29 cellular contexts compared by ENCODE assay signal in genomic region chr10:69558559-69558958, GRCh38. TPM values are rescaled to one million over a fixed set of nuclear protein-coding genes. Genes with fewer than 3 reads are reported as not detected.
DNase-seq lines count a peak whose midpoint lies in the region; ATAC-seq and TF ChIP-seq lines count a peak whose summit lies in the region.
"Had no signal": no experiment of that assay in that cellular context is flagged by ENCODE, and none has a peak within 500 bp of the region (broad histone marks: within the 10 kb centered on the region; RNA-seq: fewer than 3 reads in every experiment).

No MANE protein-coding gene starts in this region.

- no peaks in the 10 kb centered on the region for H3K9me3 ChIP-seq in CD8-positive, alpha-beta T cell (ENCODE audit: low read length)
- H3K9me3 ChIP-seq: pancreas, Peyer's patch, right lobe of liver, SJCRH30 had no signal

- H3K4me3 Mint-ChIP-seq in activated CD4-positive, alpha-beta T cell treated with anti-CD3 and anti-CD28 coated beads, Interleukin-2, amount 10 ng/mL, durations not matched to agents 24 days and 14 days, result no peak overlapping the region
- no peak overlapping the region for H3K4me3 Mint-ChIP-seq in CD8-positive, alpha-beta T cell
- no peak overlapping the region for H3K4me3 Mint-ChIP-seq in activated CD8-positive, alpha-beta T cell treated with anti-CD3 and anti-CD28 coated beads for 36 hours
- no peak overlapping the region for H3K4me3 Mint-ChIP-seq in natural killer cell
- H3K4me3 Mint-ChIP-seq in GM23338, result no peak overlapping the region
- H3K4me3 Mint-ChIP-seq: dendritic cell treated with granulocyte-macrophage colony-stimulating factor and Interleukin-4, amounts not matched to agents 40 ng/mL and 50 ng/mL, for 4 days; IgD-negative memory B cell; naive B cell had no signal

- intact Hi-C loops in activated CD4-positive, alpha-beta T cell treated with anti-CD3 and anti-CD28 coated beads, Interleukin-2, amount 10 ng/mL, durations not matched to agents 24 days and 14 days (cut with micrococcal nuclease), result no loop called here
- intact Hi-C loops in CD8-positive, alpha-beta T cell (cut with DNase I, micrococcal nuclease), result no loop called here
- intact Hi-C loops in activated CD8-positive, alpha-beta T cell treated with anti-CD3 and anti-CD28 coated beads for 36 hours (cut with micrococcal nuclease), result no loop called here
- intact Hi-C loops in natural killer cell (cut with micrococcal nuclease), result no loop called here

- no peak overlapping the region for H3K27ac ChIP-seq in CD8-positive, alpha-beta T cell (ENCODE audit: low read depth, low read length)
- H3K27ac ChIP-seq in GM23338 (ENCODE audit: low read depth), result no peak overlapping the region
- H3K27ac ChIP-seq: cardiac muscle cell, pancreas, Peyer's patch, right lobe of liver, SJCRH30 had no signal

- H3F3A ChIP-seq in GM23338 (replicated peaks; ENCODE audit: low read depth), result no peaks in the 10 kb centered on the region

- ATAC-seq in CD8-positive, alpha-beta T cell, result peak; percentile 55
- ATAC-seq in activated CD8-positive, alpha-beta T cell treated with anti-CD3 and anti-CD28 coated beads for 36 hours, result peak; percentile 91
- ATAC-seq in natural killer cell (peak; percentile 79 to 99 (median 88)), GM23338 (no peak), GM21825 (IDR thresholded peaks at IDR 0.05; ENCODE audit: unreplicated experiment) (no peak), HG02840 (IDR thresholded peaks at IDR 0.05; ENCODE audit: low FRiP score, unreplicated experiment) (no peak)
- ATAC-seq: HCT116, pancreas had no signal

- no peaks in the 10 kb centered on the region for H3K27me3 ChIP-seq in CD8-positive, alpha-beta T cell (ENCODE audit: insufficient read depth, low read length)
- peaks cover 5% of the 10 kb centered on the region; the same call in 1 of the 2 replicates for H3K27me3 ChIP-seq in GM23338 (ENCODE audit: insufficient read depth)
- H3K27me3 ChIP-seq: pancreas, Peyer's patch, right lobe of liver, SJCRH30 had no signal

- H3K36me3 Mint-ChIP-seq in activated CD4-positive, alpha-beta T cell treated with anti-CD3 and anti-CD28 coated beads, Interleukin-2, amount 10 ng/mL, durations not matched to agents 24 days and 14 days (ENCODE audit: low read depth), result no peaks in the 10 kb centered on the region
- H3K36me3 Mint-ChIP-seq in CD8-positive, alpha-beta T cell, result no peaks in the 10 kb centered on the region
- H3K36me3 Mint-ChIP-seq in activated CD8-positive, alpha-beta T cell treated with anti-CD3 and anti-CD28 coated beads for 36 hours (ENCODE audit: low read depth), result no peaks in the 10 kb centered on the region
- H3K36me3 Mint-ChIP-seq in natural killer cell (no peaks in the 10 kb centered on the region), GM23338 (ENCODE audit: low read depth) (no peaks in the 10 kb centered on the region)
- H3K36me3 Mint-ChIP-seq: IgD-negative memory B cell, naive B cell had no signal

- no peaks in the 10 kb centered on the region for H3K36me3 ChIP-seq in CD8-positive, alpha-beta T cell (ENCODE audit: insufficient read depth, low read length)
- no peaks in the 10 kb centered on the region for H3K36me3 ChIP-seq in GM23338 (ENCODE audit: insufficient read depth)
- H3K36me3 ChIP-seq: cardiac muscle cell, pancreas, Peyer's patch, right lobe of liver, SJCRH30 had no signal

- H3K4me3 ChIP-seq in CD8-positive, alpha-beta T cell (ENCODE audit: low read depth, low read length), result no peak overlapping the region
- no peak overlapping the region for H3K4me3 ChIP-seq in GM23338
- H3K4me3 ChIP-seq: cardiac muscle cell, pancreas, Peyer's patch, right lobe of liver, SJCRH30 had no signal

- peak; percentile 68 for DNase-seq in activated CD4-positive, alpha-beta T cell treated with anti-CD3 and anti-CD28 coated beads, Interleukin-2, amount 10 ng/mL, durations not matched to agents 24 days and 14 days
- no peak for DNase-seq in activated CD4-positive, alpha-beta T cell treated with anti-CD3 and anti-CD28 coated beads, Interleukin-2, amount 50 U/mL, for 4 hours
- DNase-seq in CD8-positive, alpha-beta T cell, result peak in 1 of 7 experiments; percentile 15
- peak; percentile 60 for DNase-seq in activated CD8-positive, alpha-beta T cell treated with anti-CD3 and anti-CD28 coated beads for 36 hours
- DNase-seq in natural killer cell, result peak; percentile 29
- no peak for DNase-seq in GM23338 (ENCODE audit: low spot score)
- DNase-seq: amygdala, glutamatergic neuron, mesendoderm, naive B cell, NCI-H1417, NCI-H2107, NCI-H510A treated with DMSO at 0.1 percent for 48 hours, pancreas, Peyer's patch, right lobe of liver, SJCRH30, substantia nigra had no signal

- H2AFZ ChIP-seq in GM23338, result no peak overlapping the region

- no peaks in the 10 kb centered on the region for H3K9me2 ChIP-seq in GM23338 (ENCODE audit: insufficient read depth)

- TF ChIP-seq CTCF in CD8-positive, alpha-beta T cell (IDR thresholded peaks at IDR 0.05), result no peak
- no peak for TF ChIP-seq CTCF in activated CD8-positive, alpha-beta T cell treated with anti-CD3 and anti-CD28 coated beads for 36 hours (IDR thresholded peaks at IDR 0.05)
- TF ChIP-seq CTCF in natural killer cell (IDR thresholded peaks at IDR 0.05), result no peak
- TF ChIP-seq CTCF in GM23338 (conservative IDR thresholded peaks at IDR 0.05; ENCODE audit: low read depth in 2 of 2), result no peak

- CTCF ChIA-PET in CD8-positive, alpha-beta T cell (lab: Charles Lee), result interaction anchor here (1.0 kb wide), 2 partner anchors 43 to 71 kb away, joined by 3 read pairs; partner anchors contain the start of gene FAM241B
- CTCF ChIA-PET in activated CD8-positive, alpha-beta T cell treated with anti-CD3 and anti-CD28 coated beads for 36 hours (lab: Charles Lee), result interaction anchor here (0.8 kb wide), 1 partner anchor 43 kb away, joined by 3 read pairs; no protein-coding TSS in a partner anchor

- no peaks in the 10 kb centered on the region; the same call in 1 of the 2 replicates for H4K20me1 ChIP-seq in GM23338 (replicated peaks; ENCODE audit: insufficient read depth)

- POLR2A ChIA-PET in CD8-positive, alpha-beta T cell (lab: Charles Lee), result interaction anchor here (1.0 kb wide), 1 partner anchor 15 kb away, joined by 3 read pairs; the partner anchor contains the start of gene NEUROG3
- POLR2A ChIA-PET in activated CD8-positive, alpha-beta T cell treated with anti-CD3 and anti-CD28 coated beads for 36 hours (lab: Charles Lee), result no interaction called here

- H3K27ac Mint-ChIP-seq in activated CD4-positive, alpha-beta T cell treated with anti-CD3 and anti-CD28 coated beads, Interleukin-2, amount 10 ng/mL, durations not matched to agents 24 days and 14 days, result no peak overlapping the region
- H3K27ac Mint-ChIP-seq in CD8-positive, alpha-beta T cell, result no peak overlapping the region
- H3K27ac Mint-ChIP-seq in activated CD8-positive, alpha-beta T cell treated with anti-CD3 and anti-CD28 coated beads for 36 hours, result no peak overlapping the region
- peak overlapping the region in 1 of 2 donors; percentile 65 for H3K27ac Mint-ChIP-seq in natural killer cell
- H3K27ac Mint-ChIP-seq in GM23338, result no peak overlapping the region
- H3K27ac Mint-ChIP-seq: dendritic cell treated with granulocyte-macrophage colony-stimulating factor and Interleukin-4, amounts not matched to agents 40 ng/mL and 50 ng/mL, for 4 days; naive B cell had no signal

- H3K4me2 ChIP-seq in GM23338, result no peak overlapping the region

- H3K4me1 Mint-ChIP-seq in activated CD4-positive, alpha-beta T cell treated with anti-CD3 and anti-CD28 coated beads, Interleukin-2, amount 10 ng/mL, durations not matched to agents 24 days and 14 days, result peaks cover 7% of the 10 kb centered on the region
- peaks cover 11% of the 10 kb centered on the region for H3K4me1 Mint-ChIP-seq in CD8-positive, alpha-beta T cell (ENCODE audit: low read depth)
- peaks cover 10% of the 10 kb centered on the region for H3K4me1 Mint-ChIP-seq in activated CD8-positive, alpha-beta T cell treated with anti-CD3 and anti-CD28 coated beads for 36 hours (ENCODE audit: low read depth)
- peaks cover 13% of the 10 kb centered on the region in 2 donors for H3K4me1 Mint-ChIP-seq in natural killer cell
- H3K4me1 Mint-ChIP-seq in GM23338, result peaks cover 22% of the 10 kb centered on the region

- no peaks in the 10 kb centered on the region for H3K79me2 ChIP-seq in GM23338 (replicated peaks; ENCODE audit: insufficient read depth)

- no peaks in the 10 kb centered on the region for H3K9me3 Mint-ChIP-seq in activated CD4-positive, alpha-beta T cell treated with anti-CD3 and anti-CD28 coated beads, Interleukin-2, amount 10 ng/mL, durations not matched to agents 24 days and 14 days
- no peaks in the 10 kb centered on the region for H3K9me3 Mint-ChIP-seq in CD8-positive, alpha-beta T cell
- H3K9me3 Mint-ChIP-seq in activated CD8-positive, alpha-beta T cell treated with anti-CD3 and anti-CD28 coated beads for 36 hours, result no peaks in the 10 kb centered on the region
- H3K9me3 Mint-ChIP-seq in natural killer cell (no peaks in the 10 kb centered on the region), GM23338 (no peaks in the 10 kb centered on the region)
- H3K9me3 Mint-ChIP-seq: dendritic cell treated with granulocyte-macrophage colony-stimulating factor and Interleukin-4, amounts not matched to agents 40 ng/mL and 50 ng/mL, for 4 days; IgD-negative memory B cell had no signal

- peaks cover 15% of the 10 kb centered on the region for H3K4me1 ChIP-seq in CD8-positive, alpha-beta T cell (ENCODE audit: insufficient read depth, low read length)
- H3K4me1 ChIP-seq in GM23338 (ENCODE audit: insufficient read depth), result peaks cover 11% of the 10 kb centered on the region; the same call in 1 of the 2 replicates
- H3K4me1 ChIP-seq: pancreas, Peyer's patch, right lobe of liver, SJCRH30 had no signal

- H3K27me3 Mint-ChIP-seq in activated CD4-positive, alpha-beta T cell treated with anti-CD3 and anti-CD28 coated beads, Interleukin-2, amount 10 ng/mL, durations not matched to agents 24 days and 14 days, result peaks cover 13% of the 10 kb centered on the region
- H3K27me3 Mint-ChIP-seq in CD8-positive, alpha-beta T cell (ENCODE audit: low read depth), result peaks cover 9% of the 10 kb centered on the region
- no peaks in the 10 kb centered on the region for H3K27me3 Mint-ChIP-seq in activated CD8-positive, alpha-beta T cell treated with anti-CD3 and anti-CD28 coated beads for 36 hours
- peaks cover 21 to 28% of the 10 kb centered on the region in 2 donors for H3K27me3 Mint-ChIP-seq in natural killer cell (ENCODE audit: low read depth in 2 of 2)
- H3K27me3 Mint-ChIP-seq in GM23338 (ENCODE audit: insufficient read depth, low read depth, poor library complexity), result peaks cover 10% of the 10 kb centered on the region

TF ChIP-seq in GM23338, 12 proteins besides CTCF, POLR2A, EP300 and RAD21:
- TF ChIP-seq NANOG (IDR thresholded peaks at IDR 0.05; ENCODE audit: borderline replicate concordance), result no peak
- TF ChIP-seq JUNB (IDR thresholded peaks at IDR 0.05; ENCODE audit: unreplicated experiment), result no peak

RNA-seq across cellular contexts. Expression of gene NEUROG3, which starts 14.7 kb away (rescaled TPM):
- not detected in 2 replicates for total RNA-seq in activated CD4-positive, alpha-beta T cell treated with anti-CD3 and anti-CD28 coated beads, Interleukin-2, amount 10 ng/mL, durations not matched to agents 24 days and 14 days
- not detected for total RNA-seq in CD8-positive, alpha-beta T cell
- 1 to 10 TPM; 1.3 to 2.3 TPM for total RNA-seq in activated CD8-positive, alpha-beta T cell treated with anti-CD3 and anti-CD28 coated beads for 36 hours
- not detected for total RNA-seq in natural killer cell
- total RNA-seq in GM23338 (2014; rRNA removed; shearing (Covaris generic)), result 0.16 TPM in 1 of 2 replicates, not detected in the other
- polyA plus RNA-seq in GM23338 (2016; fragmentation: Nextera tagmentation; extraction: Ambion mirVana), result 0.31 TPM in 1 of 2 replicates, not detected in the other
- total RNA-seq: cardiac muscle cell, endothelial cell of umbilical vein, G401, MCF 10A, right lobe of liver, urinary bladder had no signal
- polyA plus RNA-seq: BJ, cardiac muscle cell, endothelial cell of umbilical vein, IgD-negative memory B cell, pancreas, urinary bladder had no signal

Comparison
In these comparisons a context has a peak if more than half of its experiments do, and no peak if none do; other contexts are left out.
1. DNase-seq: peak in activated CD4-positive, alpha-beta T cell treated with anti-CD3 and anti-CD28 coated beads, Interleukin-2, amount 10 ng/mL, durations not matched to agents 24 days and 14 days (single experiment), activated CD8-positive, alpha-beta T cell treated with anti-CD3 and anti-CD28 coated beads for 36 hours (single experiment) and natural killer cell (single experiment); none in activated CD4-positive, alpha-beta T cell treated with anti-CD3 and anti-CD28 coated beads, Interleukin-2, amount 50 U/mL, for 4 hours (0 of 2) and GM23338 (single experiment).
2. ATAC-seq: peak in CD8-positive, alpha-beta T cell (single experiment), activated CD8-positive, alpha-beta T cell treated with anti-CD3 and anti-CD28 coated beads for 36 hours (single experiment) and natural killer cell (3 of 3); none in GM23338 (single experiment), GM21825 (single experiment) and HG02840 (single experiment).